16 cellular contexts compared by ENCODE assay signal in genomic region chr16:89294486-89294885, GRCh38.
DNase-seq lines count a peak whose midpoint lies in the region; ATAC-seq and TF ChIP-seq lines count a peak whose summit lies in the region.
"Had no signal": no experiment of that assay in that cellular context is flagged by ENCODE, and none has a peak within 500 bp of the region (broad histone marks: within the 10 kb centered on the region; RNA-seq: fewer than 3 reads in every experiment).

No MANE protein-coding gene starts in this region.

- H3F3A ChIP-seq in GM23338 (replicated peaks; ENCODE audit: low read depth): peaks cover 40% of the 10 kb centered on the region

- no peaks in the 10 kb centered on the region for H3K9me2 ChIP-seq in GM23338 (ENCODE audit: insufficient read depth)

- ATAC-seq in GM23338: no peak
- no peak for ATAC-seq in GM18867 (IDR thresholded peaks at IDR 0.05; ENCODE audit: unreplicated experiment)
- ATAC-seq in left lobe of liver: no peak

- H3K4me3 Mint-ChIP-seq in activated naive CD4-positive, alpha-beta T cell treated with anti-CD3 and anti-CD28 coated beads for 36 hours: no peak overlapping the region
- H3K4me3 Mint-ChIP-seq in GM23338 (peak overlapping the region; percentile 45), osteocyte (ENCODE audit: unreplicated experiment) (no peak overlapping the region)
- H3K4me3 Mint-ChIP-seq: nephron had no signal

- H3K36me3 Mint-ChIP-seq in activated naive CD4-positive, alpha-beta T cell treated with anti-CD3 and anti-CD28 coated beads for 36 hours (ENCODE audit: low read depth): peaks cover 11% of the 10 kb centered on the region
- H3K36me3 Mint-ChIP-seq in GM23338 (ENCODE audit: low read depth) (peaks cover 21% of the 10 kb centered on the region), osteocyte (ENCODE audit: unreplicated experiment) (peaks cover 16% of the 10 kb centered on the region)

- H3K9me3 Mint-ChIP-seq in activated naive CD4-positive, alpha-beta T cell treated with anti-CD3 and anti-CD28 coated beads for 36 hours: no peaks in the 10 kb centered on the region
- H3K9me3 Mint-ChIP-seq in GM23338 (no peaks in the 10 kb centered on the region; the same call in none of the 3 replicates), osteocyte (ENCODE audit: unreplicated experiment) (no peaks in the 10 kb centered on the region)
- H3K9me3 Mint-ChIP-seq: activated T-helper 2 cell treated with anti-CD3 and anti-CD28 coated beads, Interferon-gamma antibody, Interleukin-2, Interleukin-4, amounts not matched to agents 10 μg/mL and 5 μg/mL and 100 μg/mL, durations not matched to agents 14 hours and 24 hours and 36 hours; nephron had no signal

- H3K4me2 ChIP-seq in GM23338: peak overlapping the region; percentile 71

- H3K27ac ChIP-seq in GM23338 (ENCODE audit: low read depth) (peak overlapping the region; percentile 93), cingulate gyrus (ENCODE audit: low read depth, low read length) (peak overlapping the region; percentile 19)
- H3K27ac ChIP-seq: epithelial cell of prostate, Peyer's patch had no signal

- H3K27ac Mint-ChIP-seq in activated naive CD4-positive, alpha-beta T cell treated with anti-CD3 and anti-CD28 coated beads for 36 hours: peak overlapping the region; percentile 56
- H3K27ac Mint-ChIP-seq in GM23338 (peak overlapping the region; percentile 71), osteocyte (ENCODE audit: unreplicated experiment) (peak overlapping the region; percentile 7)
- H3K27ac Mint-ChIP-seq: activated T-helper 2 cell treated with anti-CD3 and anti-CD28 coated beads, Interferon-gamma antibody, Interleukin-2, Interleukin-4, amounts not matched to agents 10 μg/mL and 5 μg/mL and 100 μg/mL, durations not matched to agents 14 hours and 24 hours and 36 hours; nephron had no signal

- no peak for DNase-seq in activated naive CD4-positive, alpha-beta T cell treated with anti-CD3 and anti-CD28 coated beads for 36 hours
- no peak for DNase-seq in activated naive CD4-positive, alpha-beta T cell (lab: John Stamatoyannopoulos, UW)
- DNase-seq in GM23338 (ENCODE audit: low spot score): no peak
- no peak for DNase-seq in osteocyte (ENCODE audit: extremely low spot score, unreplicated experiment)
- no peak for DNase-seq in left lobe of liver (ENCODE audit: low spot score)
- no peak for DNase-seq in head of caudate nucleus
- DNase-seq: NCI-H1417 treated with DMSO at 0.1 percent for 48 hours, NCI-H2171 treated with DMSO at 0.1 percent for 48 hours, Peyer's patch, retina had no signal

- H3K4me1 ChIP-seq in GM23338 (ENCODE audit: insufficient read depth): peaks cover 58% of the 10 kb centered on the region

- H3K27me3 ChIP-seq in GM23338 (ENCODE audit: insufficient read depth): no peaks in the 10 kb centered on the region
- H3K27me3 ChIP-seq: Peyer's patch had no signal

- H3K4me3 ChIP-seq in GM23338: peak overlapping the region; percentile 13; the same call in 1 of the 2 replicates
- H3K4me3 ChIP-seq: lung, Peyer's patch had no signal

- H3K4me1 Mint-ChIP-seq in activated naive CD4-positive, alpha-beta T cell treated with anti-CD3 and anti-CD28 coated beads for 36 hours (ENCODE audit: low read depth): peaks cover 47% of the 10 kb centered on the region
- H3K4me1 Mint-ChIP-seq in GM23338: peaks cover 87% of the 10 kb centered on the region
- H3K4me1 Mint-ChIP-seq in osteocyte (ENCODE audit: unreplicated experiment): peaks cover 11% of the 10 kb centered on the region

- H4K20me1 ChIP-seq in GM23338 (replicated peaks; ENCODE audit: insufficient read depth): peaks cover 44% of the 10 kb centered on the region

- no peaks in the 10 kb centered on the region for H3K36me3 ChIP-seq in GM23338 (ENCODE audit: insufficient read depth)

- no peak overlapping the region for H2AFZ ChIP-seq in GM23338

- peaks cover 70% of the 10 kb centered on the region for H3K79me2 ChIP-seq in GM23338 (replicated peaks; ENCODE audit: insufficient read depth)

- intact Hi-C loops in activated naive CD4-positive, alpha-beta T cell treated with anti-CD3 and anti-CD28 coated beads for 36 hours (cut with micrococcal nuclease): no loop called here
- intact Hi-C loops in head of caudate nucleus (cut with DNase I): no loop called here

- CTCF ChIA-PET in activated naive CD4-positive, alpha-beta T cell treated with anti-CD3 and anti-CD28 coated beads for 36 hours (lab: Charles Lee): interaction anchor here (2.3 kb wide), 1 partner anchor 214 kb away, joined by 7 read pairs; the partner anchor contains the start of gene SPG7

- TF ChIP-seq CTCF in GM23338 (conservative IDR thresholded peaks at IDR 0.05; ENCODE audit: low read depth in 2 of 2): no peak
- TF ChIP-seq CTCF in osteocyte (IDR thresholded peaks at IDR 0.05): no peak

- H3K27me3 Mint-ChIP-seq in activated naive CD4-positive, alpha-beta T cell treated with anti-CD3 and anti-CD28 coated beads for 36 hours (ENCODE audit: low read depth): no peaks in the 10 kb centered on the region
- H3K27me3 Mint-ChIP-seq in GM23338 (ENCODE audit: insufficient read depth, low read depth, poor library complexity) (peaks cover 51% of the 10 kb centered on the region), osteocyte (ENCODE audit: unreplicated experiment) (no peaks in the 10 kb centered on the region)

TF ChIP-seq in GM23338, 12 proteins besides CTCF, POLR2A, EP300 and RAD21:
- TF ChIP-seq EZH2phosphoT487 (IDR thresholded peaks at IDR 0.05; ENCODE audit: unreplicated experiment): no peak

Comparison
In these comparisons a context has a peak if more than half of its experiments do, and no peak if none do; other contexts are left out.
1. H3K27ac Mint-ChIP-seq: peak in every context shown above with its lines; median percentile 71 in GM23338; 56 in activated naive CD4-positive, alpha-beta T cell treated with anti-CD3 and anti-CD28 coated beads for 36 hours; 7 in osteocyte.